Comparison of ENCODE assay signal across 14 cellular contexts in the genomic region with DNA sequence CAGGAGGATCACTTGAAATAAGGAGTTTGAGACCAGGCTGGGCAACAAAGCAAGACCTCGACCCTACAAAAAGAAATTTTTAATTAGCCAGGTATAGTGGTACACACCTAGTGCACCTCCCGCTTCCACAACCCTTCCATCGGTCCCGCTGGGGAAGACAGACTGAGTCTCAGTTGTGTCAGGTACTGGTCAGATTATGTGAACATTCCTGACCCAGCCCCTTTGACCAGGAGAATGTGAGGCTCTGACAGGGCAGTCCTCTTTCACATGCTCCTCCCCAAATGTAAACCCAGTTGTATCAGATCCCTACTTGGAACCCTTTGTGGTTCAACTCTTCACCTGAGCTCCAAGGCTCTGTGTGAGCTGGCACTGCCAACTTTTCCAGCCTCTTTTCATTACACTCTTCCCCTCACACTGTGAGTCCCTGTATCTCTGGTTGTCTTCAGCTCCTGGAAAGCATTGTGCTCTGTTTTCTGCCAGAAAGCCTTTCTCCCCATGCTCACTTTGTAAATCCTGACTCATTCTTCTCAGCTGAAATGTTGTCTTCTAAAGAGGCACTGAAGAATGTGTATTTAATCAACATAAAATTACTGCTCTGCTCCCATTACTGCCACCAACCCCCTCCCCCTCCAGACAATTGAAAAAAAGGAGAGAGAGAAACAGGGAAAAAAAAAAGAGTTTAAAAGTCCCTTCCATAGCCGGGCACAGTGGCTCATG. TPM values are rescaled to one million over a fixed set of nuclear protein-coding genes. Genes with fewer than 3 reads are reported as not detected.
DNase-seq lines count a peak whose midpoint lies in the region; ATAC-seq, FAIRE-seq and TF ChIP-seq lines count a peak whose summit lies in the region.
"Had no signal": no experiment of that assay in that cellular context is flagged by ENCODE, and none has a peak within 500 bp of the region (broad histone marks: within the 10 kb centered on the region; RNA-seq: fewer than 3 reads in every experiment).

No MANE protein-coding gene starts in this region.

- H3K27ac ChIP-seq in PC-9 (no peak overlapping the region), neural progenitor cell (no peak overlapping the region)

- H3F3A ChIP-seq in PC-9 (ENCODE audit: insufficient read depth, low read depth) (peaks cover 35% of the 10 kb centered on the region), neural progenitor cell (ENCODE audit: low read depth) (peaks cover 26% of the 10 kb centered on the region)

- no TSS peak for BruUV-seq in PC-9 (replicated peaks; lab: Mats Ljungman, UMichigan)

- no peak overlapping the region for H3K9ac ChIP-seq in neural progenitor cell

- H3K4me1 ChIP-seq in PC-9 (replicated peaks; ENCODE audit: insufficient read depth): peaks cover 25% of the 10 kb centered on the region
- peaks cover 14% of the 10 kb centered on the region for H3K4me1 ChIP-seq in neural progenitor cell

- no peaks in the 10 kb centered on the region for H3K9me2 ChIP-seq in PC-9 (ENCODE audit: insufficient read depth)

- CTCF ChIA-PET in activated CD4-positive, alpha-beta T cell treated with anti-CD3 and anti-CD28 coated beads, Interleukin-2, amount 10 ng/mL, durations not matched to agents 7 days and 5 days (lab: Charles Lee): interaction anchor here (1.3 kb wide), 1 partner anchor 157 kb away, joined by 5 read pairs; no protein-coding TSS in a partner anchor
- CTCF ChIA-PET in PC-9 (lab: Charles Lee): interaction anchor here (0.7 kb wide), 1 partner anchor 23 kb away, joined by 3 read pairs; no protein-coding TSS in a partner anchor

- H3K36me3 Mint-ChIP-seq in activated CD4-positive, alpha-beta T cell treated with anti-CD3 and anti-CD28 coated beads, Interleukin-2, amount 10 ng/mL, durations not matched to agents 7 days and 5 days (ENCODE audit: low read depth): peaks cover 10% of the 10 kb centered on the region
- H3K36me3 Mint-ChIP-seq in dendritic cell treated with granulocyte-macrophage colony-stimulating factor and Interleukin-4, amounts not matched to agents 40 ng/mL and 50 ng/mL, for 4 days (ENCODE audit: low read depth): peaks cover 6% of the 10 kb centered on the region
- no peaks in the 10 kb centered on the region for H3K36me3 Mint-ChIP-seq in neural progenitor cell

- H3K27me3 Mint-ChIP-seq in activated CD4-positive, alpha-beta T cell treated with anti-CD3 and anti-CD28 coated beads, Interleukin-2, amount 10 ng/mL, durations not matched to agents 7 days and 5 days: peaks cover 13% of the 10 kb centered on the region
- H3K27me3 Mint-ChIP-seq in dendritic cell treated with granulocyte-macrophage colony-stimulating factor and Interleukin-4, amounts not matched to agents 40 ng/mL and 50 ng/mL, for 4 days: peaks cover 3% of the 10 kb centered on the region
- H3K27me3 Mint-ChIP-seq in neural progenitor cell (ENCODE audit: insufficient read depth, low read depth): peaks cover 4% of the 10 kb centered on the region

- H3K9me3 Mint-ChIP-seq in activated CD4-positive, alpha-beta T cell treated with anti-CD3 and anti-CD28 coated beads, Interleukin-2, amount 10 ng/mL, durations not matched to agents 7 days and 5 days: peaks cover 9% of the 10 kb centered on the region
- no peaks in the 10 kb centered on the region for H3K9me3 Mint-ChIP-seq in dendritic cell treated with granulocyte-macrophage colony-stimulating factor and Interleukin-4, amounts not matched to agents 40 ng/mL and 50 ng/mL, for 4 days
- H3K9me3 Mint-ChIP-seq in neural progenitor cell: no peaks in the 10 kb centered on the region

- H3K36me3 ChIP-seq in PC-9 (ENCODE audit: low read depth) (no peaks in the 10 kb centered on the region), neural progenitor cell (no peaks in the 10 kb centered on the region)
- H3K36me3 ChIP-seq: transverse colon had no signal

- peaks cover 31% of the 10 kb centered on the region for H3K4me1 Mint-ChIP-seq in activated CD4-positive, alpha-beta T cell treated with anti-CD3 and anti-CD28 coated beads, Interleukin-2, amount 10 ng/mL, durations not matched to agents 7 days and 5 days
- peaks cover 18% of the 10 kb centered on the region for H3K4me1 Mint-ChIP-seq in dendritic cell treated with granulocyte-macrophage colony-stimulating factor and Interleukin-4, amounts not matched to agents 40 ng/mL and 50 ng/mL, for 4 days (ENCODE audit: low read depth)
- peaks cover 26% of the 10 kb centered on the region for H3K4me1 Mint-ChIP-seq in neural progenitor cell

- H3K27ac Mint-ChIP-seq in activated CD4-positive, alpha-beta T cell treated with anti-CD3 and anti-CD28 coated beads, Interleukin-2, amount 10 ng/mL, durations not matched to agents 7 days and 5 days: peak overlapping the region; percentile 99
- H3K27ac Mint-ChIP-seq in dendritic cell treated with granulocyte-macrophage colony-stimulating factor and Interleukin-4, amounts not matched to agents 40 ng/mL and 50 ng/mL, for 4 days: peak overlapping the region; percentile 95
- peak overlapping the region; percentile 24 for H3K27ac Mint-ChIP-seq in neural progenitor cell

- no peak for FAIRE-seq in frontal cortex (lab: Jason Lieb, UNC)
- FAIRE-seq: A549 had no signal

- H3K4me3 ChIP-seq in PC-9: no peak overlapping the region
- H3K4me3 ChIP-seq in neural progenitor cell: no peak overlapping the region
- H3K4me3 ChIP-seq: lung, transverse colon had no signal

- H2AFZ ChIP-seq in PC-9 (no peak overlapping the region), neural progenitor cell (replicated peaks) (peak overlapping the region; percentile 65)

- POLR2A ChIA-PET in activated CD4-positive, alpha-beta T cell treated with anti-CD3 and anti-CD28 coated beads, Interleukin-2, amount 10 ng/mL, durations not matched to agents 7 days and 5 days (lab: Charles Lee): no interaction called here
- POLR2A ChIA-PET in PC-9 (lab: Charles Lee; ENCODE audit: unreplicated experiment): no interaction called here

- H3K27me3 ChIP-seq in PC-9 (ENCODE audit: insufficient read depth, low read depth) (no peaks in the 10 kb centered on the region), neural progenitor cell (no peaks in the 10 kb centered on the region)

- DNase-seq in activated CD4-positive, alpha-beta T cell treated with anti-CD3 and anti-CD28 coated beads, Interleukin-2, amount 10 ng/mL, durations not matched to agents 7 days and 5 days: no peak
- DNase-seq in activated CD4-positive, alpha-beta T cell treated with anti-CD3 and anti-CD28 coated beads, Interleukin-2, amount 50 U/mL, for 48 hours: no peak
- no peak for DNase-seq in PC-9
- no peak for DNase-seq in neural progenitor cell (ENCODE audit: low spot score)
- DNase-seq in frontal cortex (ENCODE audit: low spot score in 2 of 2): no peak
- no peak for DNase-seq in DMS53 treated with DMSO at 0.1 percent for 48 hours (lab: John Stamatoyannopoulos, UW; ENCODE audit: unreplicated experiment)
- DNase-seq: cortex of kidney; NCI-H2171; stimulated activated CD4-positive, alpha-beta T cell treated with anti-CD3 and anti-CD28 coated beads, Interleukin-15, amount 100 ng/mL, for 24 hours; transverse colon had no signal

- H4K20me1 ChIP-seq in PC-9 (ENCODE audit: insufficient read depth) (no peaks in the 10 kb centered on the region), neural progenitor cell (ENCODE audit: low read depth) (peaks cover 18% of the 10 kb centered on the region)

- TF ChIP-seq CTCF in PC-9 (conservative IDR thresholded peaks at IDR 0.05) (no peak), neural progenitor cell (IDR thresholded peaks at IDR 0.05) (no peak)

- peak overlapping the region; percentile 87; the same call in 1 of the 2 replicates for H3K4me2 ChIP-seq in PC-9
- no peak overlapping the region for H3K4me2 ChIP-seq in neural progenitor cell

- peaks cover 24% of the 10 kb centered on the region for H3K79me2 ChIP-seq in PC-9 (ENCODE audit: low read depth)
- peaks cover 25% of the 10 kb centered on the region for H3K79me2 ChIP-seq in neural progenitor cell (ENCODE audit: low read depth)

- H3K9me3 ChIP-seq in PC-9 (ENCODE audit: insufficient read depth, low read depth): no peaks in the 10 kb centered on the region
- H3K9me3 ChIP-seq in neural progenitor cell (ENCODE audit: low read depth): no peaks in the 10 kb centered on the region
- H3K9me3 ChIP-seq: A549, transverse colon had no signal

- ATAC-seq in GM18511 (IDR thresholded peaks at IDR 0.05; ENCODE audit: unreplicated experiment): no peak
- ATAC-seq: A549 had no signal

- peak overlapping the region; percentile 45 for H3K4me3 Mint-ChIP-seq in activated CD4-positive, alpha-beta T cell treated with anti-CD3 and anti-CD28 coated beads, Interleukin-2, amount 10 ng/mL, durations not matched to agents 7 days and 5 days
- no peak overlapping the region for H3K4me3 Mint-ChIP-seq in dendritic cell treated with granulocyte-macrophage colony-stimulating factor and Interleukin-4, amounts not matched to agents 40 ng/mL and 50 ng/mL, for 4 days
- H3K4me3 Mint-ChIP-seq in neural progenitor cell: peak overlapping the region; percentile 0

- intact Hi-C loops in PC-9 (cut with micrococcal nuclease; ENCODE audit: unreplicated experiment): loop anchor here (5.0 kb wide), 1 partner anchor 37 kb away; the partner anchor contains the start of gene TSPO
- intact Hi-C loops in dendritic cell treated with granulocyte-macrophage colony-stimulating factor and Interleukin-4, amounts not matched to agents 40 ng/mL and 50 ng/mL, for 4 days (cut with micrococcal nuclease): loop anchor here (5.0 kb wide), 1 partner anchor 37 kb away; the partner anchor contains the start of gene TSPO

RNA-seq across cellular contexts. Expression of gene TTLL12, which starts 2.1 kb away (rescaled TPM):
- 10 to 100 TPM; 42.9 to 44.6 TPM for total RNA-seq in activated CD4-positive, alpha-beta T cell treated with anti-CD3 and anti-CD28 coated beads, Interleukin-2, amount 10 ng/mL, durations not matched to agents 7 days and 5 days
- 97.0 and 113 TPM in 2 replicates for total RNA-seq in PC-9 (2021)
- total RNA-seq in neural progenitor cell (ENCODE audit: low replicate concordance): 27.8 and 73.2 TPM in 2 replicates
- 30.6 TPM for total RNA-seq in frontal cortex

RNA-seq across cellular contexts. Expression of gene TSPO, which starts 37.6 kb away (rescaled TPM):
- 100 to 1,000 TPM in 1 of 2 experiments, 10 to 100 TPM in 1; 90.9 to 122 TPM for total RNA-seq in activated CD4-positive, alpha-beta T cell treated with anti-CD3 and anti-CD28 coated beads, Interleukin-2, amount 10 ng/mL, durations not matched to agents 7 days and 5 days
- total RNA-seq in PC-9 (2021): 243 and 308 TPM in 2 replicates
- 1.6 and 9.9 TPM in 2 replicates for total RNA-seq in neural progenitor cell (ENCODE audit: low replicate concordance)
- total RNA-seq in frontal cortex: 36.7 TPM

RNA-seq across cellular contexts. Expression of gene MCAT, which starts 45.8 kb away (rescaled TPM):
- total RNA-seq in activated CD4-positive, alpha-beta T cell treated with anti-CD3 and anti-CD28 coated beads, Interleukin-2, amount 10 ng/mL, durations not matched to agents 7 days and 5 days: 10 to 100 TPM in 1 of 2 experiments, 1 to 10 TPM in 1; 9.5 to 10.4 TPM
- total RNA-seq in PC-9 (2021) (31.4 and 35.5 TPM in 2 replicates), neural progenitor cell (ENCODE audit: low replicate concordance) (10.5 and 25.4 TPM in 2 replicates), frontal cortex (13.9 TPM)

Comparison
In these comparisons a context has a peak if more than half of its experiments do, and no peak if none do; other contexts are left out.
1. H3K27ac Mint-ChIP-seq: peak in every context shown above with its lines; median percentile 99 in activated CD4-positive, alpha-beta T cell treated with anti-CD3 and anti-CD28 coated beads, Interleukin-2, amount 10 ng/mL, durations not matched to agents 7 days and 5 days; 95 in dendritic cell treated with granulocyte-macrophage colony-stimulating factor and Interleukin-4, amounts not matched to agents 40 ng/mL and 50 ng/mL, for 4 days; 24 in neural progenitor cell.